In the genomic region with DNA sequence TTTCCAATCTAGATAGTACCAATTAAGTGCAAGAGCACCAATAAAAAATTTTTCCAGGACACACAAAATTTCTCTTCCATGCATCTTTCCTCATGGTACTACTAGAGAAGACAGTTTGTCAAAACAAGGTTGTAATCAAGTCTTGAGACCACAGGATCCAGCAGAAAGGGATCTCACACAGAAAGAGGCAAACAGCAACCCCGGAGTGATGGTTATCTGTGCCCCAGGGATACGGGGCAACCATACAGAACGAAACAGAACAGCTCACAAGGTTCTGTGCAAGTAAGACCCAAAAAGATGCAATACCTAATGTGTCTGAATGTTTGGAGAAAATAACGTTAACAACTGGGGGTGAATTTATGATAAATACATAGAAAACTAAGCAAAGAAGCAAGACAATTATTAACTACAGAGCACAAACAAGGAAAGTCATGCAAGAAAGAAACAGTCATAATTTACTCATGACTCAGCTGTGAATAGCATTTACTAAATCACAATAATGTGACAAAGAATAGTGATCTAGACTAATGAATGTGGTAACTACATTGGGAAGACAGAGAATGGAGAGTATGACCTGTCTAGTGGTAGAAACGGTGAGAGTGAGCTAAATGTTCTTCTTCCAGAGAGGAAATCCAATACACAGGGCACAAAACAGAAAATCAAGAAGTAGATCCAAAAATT, we compare ENCODE assay signal across 1 cellular context.
TF ChIP-seq lines count a peak whose summit lies in the region.

No MANE protein-coding gene starts in this region.

TF ChIP-seq in H1, 55 proteins besides CTCF, POLR2A, EP300 and RAD21 (continued from another document):
- TF ChIP-seq, protein P1, sequence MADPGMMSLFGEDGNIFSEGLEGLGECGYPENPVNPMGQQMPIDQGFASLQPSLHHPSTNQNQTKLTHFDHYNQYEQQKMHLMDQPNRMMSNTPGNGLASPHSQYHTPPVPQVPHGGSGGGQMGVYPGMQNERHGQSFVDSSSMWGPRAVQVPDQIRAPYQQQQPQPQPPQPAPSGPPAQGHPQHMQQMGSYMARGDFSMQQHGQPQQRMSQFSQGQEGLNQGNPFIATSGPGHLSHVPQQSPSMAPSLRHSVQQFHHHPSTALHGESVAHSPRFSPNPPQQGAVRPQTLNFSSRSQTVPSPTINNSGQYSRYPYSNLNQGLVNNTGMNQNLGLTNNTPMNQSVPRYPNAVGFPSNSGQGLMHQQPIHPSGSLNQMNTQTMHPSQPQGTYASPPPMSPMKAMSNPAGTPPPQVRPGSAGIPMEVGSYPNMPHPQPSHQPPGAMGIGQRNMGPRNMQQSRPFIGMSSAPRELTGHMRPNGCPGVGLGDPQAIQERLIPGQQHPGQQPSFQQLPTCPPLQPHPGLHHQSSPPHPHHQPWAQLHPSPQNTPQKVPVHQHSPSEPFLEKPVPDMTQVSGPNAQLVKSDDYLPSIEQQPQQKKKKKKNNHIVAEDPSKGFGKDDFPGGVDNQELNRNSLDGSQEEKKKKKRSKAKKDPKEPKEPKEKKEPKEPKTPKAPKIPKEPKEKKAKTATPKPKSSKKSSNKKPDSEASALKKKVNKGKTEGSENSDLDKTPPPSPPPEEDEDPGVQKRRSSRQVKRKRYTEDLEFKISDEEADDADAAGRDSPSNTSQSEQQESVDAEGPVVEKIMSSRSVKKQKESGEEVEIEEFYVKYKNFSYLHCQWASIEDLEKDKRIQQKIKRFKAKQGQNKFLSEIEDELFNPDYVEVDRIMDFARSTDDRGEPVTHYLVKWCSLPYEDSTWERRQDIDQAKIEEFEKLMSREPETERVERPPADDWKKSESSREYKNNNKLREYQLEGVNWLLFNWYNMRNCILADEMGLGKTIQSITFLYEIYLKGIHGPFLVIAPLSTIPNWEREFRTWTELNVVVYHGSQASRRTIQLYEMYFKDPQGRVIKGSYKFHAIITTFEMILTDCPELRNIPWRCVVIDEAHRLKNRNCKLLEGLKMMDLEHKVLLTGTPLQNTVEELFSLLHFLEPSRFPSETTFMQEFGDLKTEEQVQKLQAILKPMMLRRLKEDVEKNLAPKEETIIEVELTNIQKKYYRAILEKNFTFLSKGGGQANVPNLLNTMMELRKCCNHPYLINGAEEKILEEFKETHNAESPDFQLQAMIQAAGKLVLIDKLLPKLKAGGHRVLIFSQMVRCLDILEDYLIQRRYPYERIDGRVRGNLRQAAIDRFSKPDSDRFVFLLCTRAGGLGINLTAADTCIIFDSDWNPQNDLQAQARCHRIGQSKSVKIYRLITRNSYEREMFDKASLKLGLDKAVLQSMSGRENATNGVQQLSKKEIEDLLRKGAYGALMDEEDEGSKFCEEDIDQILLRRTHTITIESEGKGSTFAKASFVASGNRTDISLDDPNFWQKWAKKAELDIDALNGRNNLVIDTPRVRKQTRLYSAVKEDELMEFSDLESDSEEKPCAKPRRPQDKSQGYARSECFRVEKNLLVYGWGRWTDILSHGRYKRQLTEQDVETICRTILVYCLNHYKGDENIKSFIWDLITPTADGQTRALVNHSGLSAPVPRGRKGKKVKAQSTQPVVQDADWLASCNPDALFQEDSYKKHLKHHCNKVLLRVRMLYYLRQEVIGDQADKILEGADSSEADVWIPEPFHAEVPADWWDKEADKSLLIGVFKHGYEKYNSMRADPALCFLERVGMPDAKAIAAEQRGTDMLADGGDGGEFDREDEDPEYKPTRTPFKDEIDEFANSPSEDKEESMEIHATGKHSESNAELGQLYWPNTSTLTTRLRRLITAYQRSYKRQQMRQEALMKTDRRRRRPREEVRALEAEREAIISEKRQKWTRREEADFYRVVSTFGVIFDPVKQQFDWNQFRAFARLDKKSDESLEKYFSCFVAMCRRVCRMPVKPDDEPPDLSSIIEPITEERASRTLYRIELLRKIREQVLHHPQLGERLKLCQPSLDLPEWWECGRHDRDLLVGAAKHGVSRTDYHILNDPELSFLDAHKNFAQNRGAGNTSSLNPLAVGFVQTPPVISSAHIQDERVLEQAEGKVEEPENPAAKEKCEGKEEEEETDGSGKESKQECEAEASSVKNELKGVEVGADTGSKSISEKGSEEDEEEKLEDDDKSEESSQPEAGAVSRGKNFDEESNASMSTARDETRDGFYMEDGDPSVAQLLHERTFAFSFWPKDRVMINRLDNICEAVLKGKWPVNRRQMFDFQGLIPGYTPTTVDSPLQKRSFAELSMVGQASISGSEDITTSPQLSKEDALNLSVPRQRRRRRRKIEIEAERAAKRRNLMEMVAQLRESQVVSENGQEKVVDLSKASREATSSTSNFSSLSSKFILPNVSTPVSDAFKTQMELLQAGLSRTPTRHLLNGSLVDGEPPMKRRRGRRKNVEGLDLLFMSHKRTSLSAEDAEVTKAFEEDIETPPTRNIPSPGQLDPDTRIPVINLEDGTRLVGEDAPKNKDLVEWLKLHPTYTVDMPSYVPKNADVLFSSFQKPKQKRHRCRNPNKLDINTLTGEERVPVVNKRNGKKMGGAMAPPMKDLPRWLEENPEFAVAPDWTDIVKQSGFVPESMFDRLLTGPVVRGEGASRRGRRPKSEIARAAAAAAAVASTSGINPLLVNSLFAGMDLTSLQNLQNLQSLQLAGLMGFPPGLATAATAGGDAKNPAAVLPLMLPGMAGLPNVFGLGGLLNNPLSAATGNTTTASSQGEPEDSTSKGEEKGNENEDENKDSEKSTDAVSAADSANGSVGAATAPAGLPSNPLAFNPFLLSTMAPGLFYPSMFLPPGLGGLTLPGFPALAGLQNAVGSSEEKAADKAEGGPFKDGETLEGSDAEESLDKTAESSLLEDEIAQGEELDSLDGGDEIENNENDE (IDR thresholded peaks at IDR 0.05; ENCODE audit: insufficient replicate concordance, low read length), result no peak
- no peak for TF ChIP-seq SUZ12 (IDR thresholded peaks at IDR 0.05; ENCODE audit: low read length)
